ENCODE assay signal across 11 cellular contexts in genomic region chr13:49062297-49062896, GRCh38.
DNase-seq lines count a peak whose midpoint lies in the region; ATAC-seq and TF ChIP-seq lines count a peak whose summit lies in the region.
"Had no signal": no experiment of that assay in that cellular context is flagged by ENCODE, and none has a peak within 500 bp of the region (broad histone marks: within the 10 kb centered on the region; RNA-seq: fewer than 3 reads in every experiment).

No MANE protein-coding gene starts in this region.

- H3K9me3 Mint-ChIP-seq in activated T-cell treated with anti-CD3 and anti-CD28 coated beads, Interleukin-2, amount 50 U/mL, for 72 hours = no peaks in the 10 kb centered on the region
- peaks cover 5% of the 10 kb centered on the region for H3K9me3 Mint-ChIP-seq in type B pancreatic cell
- H3K9me3 Mint-ChIP-seq: activated T-helper 1 cell treated with anti-CD3 and anti-CD28 coated beads, Interleukin-12 subunit alpha, Interleukin-12 subunit beta, Interleukin-2, Interleukin-4 antibody, amounts not matched to agents 30 ng/mL and 10 ng/mL and 1 ng/mL, durations not matched to agents 14 hours and 24 hours and 36 hours had no signal

- peak overlapping the region; percentile 4 for H3K27ac Mint-ChIP-seq in activated T-cell treated with anti-CD3 and anti-CD28 coated beads, Interleukin-2, amount 50 U/mL, for 72 hours
- peak overlapping the region; percentile 56 for H3K27ac Mint-ChIP-seq in type B pancreatic cell
- H3K27ac Mint-ChIP-seq: activated T-helper 1 cell treated with anti-CD3 and anti-CD28 coated beads, Interleukin-12 subunit alpha, Interleukin-12 subunit beta, Interleukin-2, Interleukin-4 antibody, amounts not matched to agents 30 ng/mL and 10 ng/mL and 1 ng/mL, durations not matched to agents 14 hours and 24 hours and 36 hours had no signal

- ATAC-seq in activated T-cell treated with anti-CD3 and anti-CD28 coated beads, Interleukin-2, amount 50 U/mL, for 72 hours (replicated peaks in 1 of 2) = no peak
- no peak for ATAC-seq in HG02763 (IDR thresholded peaks at IDR 0.05; ENCODE audit: unreplicated experiment)

- H3K4me1 Mint-ChIP-seq in activated T-cell treated with anti-CD3 and anti-CD28 coated beads, Interleukin-2, amount 50 U/mL, for 72 hours (ENCODE audit: low read depth) = peaks cover 11% of the 10 kb centered on the region
- H3K4me1 Mint-ChIP-seq in type B pancreatic cell (ENCODE audit: unreplicated experiment) = peaks cover 15% of the 10 kb centered on the region

- no peak for DNase-seq in activated T-cell treated with anti-CD3 and anti-CD28 coated beads, Interleukin-2, amount 50 U/mL, for 72 hours
- DNase-seq in activated T-cell treated with anti-CD3 and anti-CD28 coated beads, Interleukin-2, amount 50 U/mL, for 1 hour = no peak
- peak; percentile 60 for DNase-seq in SIG-M5 treated with dmso at 0.1 percent for 504 hours (lab: John Stamatoyannopoulos, UW; ENCODE audit: unreplicated experiment)
- DNase-seq in erythroblast (lab: John Stamatoyannopoulos, UW) = peak; percentile 46 to 72
- DNase-seq in type B pancreatic cell (ENCODE audit: extremely low spot score, unreplicated experiment) = no peak
- no peak for DNase-seq in hepatic stellate cell (ENCODE audit: low spot score)
- DNase-seq in stimulated activated CD4-positive, alpha-beta T cell treated with anti-CD3 and anti-CD28 coated beads, Interleukin-4, amount 100 ng/mL, for 1 hour = no peak
- DNase-seq: effector CD8-positive, alpha-beta T cell; NCI-H2029 had no signal

- TF ChIP-seq CTCF in type B pancreatic cell (conservative IDR thresholded peaks at IDR 0.05) = no peak

- no peaks in the 10 kb centered on the region for H3K27me3 Mint-ChIP-seq in activated T-cell treated with anti-CD3 and anti-CD28 coated beads, Interleukin-2, amount 50 U/mL, for 72 hours (ENCODE audit: low read depth)
- no peaks in the 10 kb centered on the region for H3K27me3 Mint-ChIP-seq in type B pancreatic cell

- H3K4me3 Mint-ChIP-seq in activated T-cell treated with anti-CD3 and anti-CD28 coated beads, Interleukin-2, amount 50 U/mL, for 72 hours = no peak overlapping the region
- H3K4me3 Mint-ChIP-seq in type B pancreatic cell = no peak overlapping the region
- H3K4me3 Mint-ChIP-seq: activated T-helper 1 cell treated with anti-CD3 and anti-CD28 coated beads, Interleukin-12 subunit alpha, Interleukin-12 subunit beta, Interleukin-2, Interleukin-4 antibody, amounts not matched to agents 30 ng/mL and 10 ng/mL and 1 ng/mL, durations not matched to agents 14 hours and 24 hours and 36 hours had no signal

- no peak for TF ChIP-seq POLR2A in erythroblast (IDR thresholded peaks at IDR 0.05; ENCODE audit: low read length)

- peaks cover 2 to 3% of the 10 kb centered on the region in 2 donors for H3K36me3 Mint-ChIP-seq in activated T-cell treated with anti-CD3 and anti-CD28 coated beads, Interleukin-2, amount 50 U/mL, for 72 hours (ENCODE audit: insufficient read depth in 2 of 2)
- H3K36me3 Mint-ChIP-seq in type B pancreatic cell = peaks cover 10% of the 10 kb centered on the region

Comparison
In these comparisons a context has a peak if more than half of its experiments do, and no peak if none do; other contexts are left out.
1. DNase-seq: peak in SIG-M5 treated with dmso at 0.1 percent for 504 hours (single experiment) and erythroblast (2 of 2); none in activated T-cell treated with anti-CD3 and anti-CD28 coated beads, Interleukin-2, amount 50 U/mL, for 72 hours (0 of 2), activated T-cell treated with anti-CD3 and anti-CD28 coated beads, Interleukin-2, amount 50 U/mL, for 1 hour (single experiment), type B pancreatic cell (single experiment), hepatic stellate cell (single experiment) and stimulated activated CD4-positive, alpha-beta T cell treated with anti-CD3 and anti-CD28 coated beads, Interleukin-4, amount 100 ng/mL, for 1 hour (single experiment).